9 cellular contexts compared by ENCODE assay signal in genomic region chr4:83145776-83146175, GRCh38. TPM values are rescaled to one million over a fixed set of nuclear protein-coding genes. Genes with fewer than 3 reads are reported as not detected.
DNase-seq lines count a peak whose midpoint lies in the region; ATAC-seq and TF ChIP-seq lines count a peak whose summit lies in the region.
"Not testable (repeated sequence)": the region's sequence is repeated elsewhere in the genome, so short reads cannot be mapped to it uniquely, and the experiment has no call there.
"Had no signal": no experiment of that assay in that cellular context is flagged by ENCODE, and none has a peak within 500 bp of the region (broad histone marks: within the 10 kb centered on the region; RNA-seq: fewer than 3 reads in every experiment).

No MANE protein-coding gene starts in this region.

- not testable (repeated sequence) for H4K20me1 ChIP-seq in GM23338 (replicated peaks; ENCODE audit: insufficient read depth)

- not testable (repeated sequence) for H3K36me3 ChIP-seq in GM23338 (ENCODE audit: insufficient read depth)

- H3K9me2 ChIP-seq in GM23338 (ENCODE audit: insufficient read depth), result not testable (repeated sequence)

- not testable (repeated sequence) for H3K27me3 ChIP-seq in CD4-positive, alpha-beta T cell (ENCODE audit: control insufficient read depth, insufficient read depth, low read length); GM23338 (ENCODE audit: insufficient read depth); foreskin keratinocyte

- not testable (repeated sequence) for H2AFZ ChIP-seq in GM23338

- H3K4me3 Mint-ChIP-seq in CD4-positive, alpha-beta T cell; GM23338; WTC11: not testable (repeated sequence)

- H3F3A ChIP-seq in GM23338 (replicated peaks; ENCODE audit: low read depth), result not testable (repeated sequence)

- not testable (repeated sequence) for H3K36me3 Mint-ChIP-seq in CD4-positive, alpha-beta T cell (ENCODE audit: low read depth); GM23338 (ENCODE audit: low read depth); WTC11

- CTCF ChIA-PET in CD4-positive, alpha-beta T cell (lab: Charles Lee), result interaction anchor here (0.7 to 1.7 kb wide), 8 partner anchors 24 to 138 kb away, joined by 3 to 6 read pairs (median 4); partner anchors contain the start of genes COQ2 and PLAC8
- CTCF ChIA-PET in WTC11 (lab: Charles Lee), result interaction anchor here (1.4 to 2.4 kb wide), 2 partner anchors 35 to 72 kb away, joined by 5 to 8 read pairs; no protein-coding TSS in a partner anchor

- not testable (repeated sequence) for H3K9me3 Mint-ChIP-seq in CD4-positive, alpha-beta T cell; GM23338
- H3K9me3 Mint-ChIP-seq in WTC11, result peaks cover 11% of the 10 kb centered on the region; the same call in 1 of the 2 replicates

- not testable (repeated sequence) for H3K79me2 ChIP-seq in GM23338 (replicated peaks; ENCODE audit: insufficient read depth)

- H3K4me2 ChIP-seq in GM23338, result not testable (repeated sequence)

- H3K4me1 Mint-ChIP-seq in CD4-positive, alpha-beta T cell (ENCODE audit: low read depth); GM23338; WTC11: not testable (repeated sequence)

- TF ChIP-seq CTCF in CD4-positive, alpha-beta T cell (IDR thresholded peaks at IDR 0.05); WTC11 (IDR thresholded peaks at IDR 0.05): not testable (repeated sequence)
- TF ChIP-seq CTCF in GM23338 (conservative IDR thresholded peaks at IDR 0.05; ENCODE audit: low read depth in 2 of 2) (peak; percentile 29 to 43; a peak in 2 of 4 replicates), foreskin keratinocyte (conservative IDR thresholded peaks at IDR 0.05) (peak; percentile 18)

- H3K27ac ChIP-seq in CD4-positive, alpha-beta T cell (ENCODE audit: low read depth, low read length); GM23338 (ENCODE audit: low read depth); foreskin keratinocyte: not testable (repeated sequence)

- peak in 3 of 10 experiments; percentile 7 to 32 (median 8) for DNase-seq in CD4-positive, alpha-beta T cell
- DNase-seq in GM23338 (ENCODE audit: low spot score); WTC11 (ENCODE audit: low spot score); foreskin keratinocyte: not testable (repeated sequence)
- DNase-seq in activated CD8-positive, alpha-beta memory T cell treated with anti-CD3 and anti-CD28 coated beads, Interleukin-2, amount 50 U/mL, for 4 hours, result peak; percentile 36
- DNase-seq in activated naive CD4-positive, alpha-beta T cell treated with anti-CD3 and anti-CD28 coated beads, Interleukin-2, amount 50 U/mL, for 16 hours, result peak; percentile 37
- DNase-seq in stimulated activated CD4-positive, alpha-beta T cell treated with anti-CD3 and anti-CD28 coated beads, Interleukin-15, amount 100 ng/mL, for 24 hours, result peak; percentile 42
- DNase-seq in stimulated activated CD8-positive, alpha-beta memory T cell treated with anti-CD3 and anti-CD28 coated beads, Interleukin-4, amount 100 ng/mL, for 48 hours, result peak; percentile 45

- POLR2A ChIA-PET in CD4-positive, alpha-beta T cell (lab: Charles Lee), result interaction anchor here (1.2 to 2.2 kb wide), 2 partner anchors 9 to 33 kb away, joined by 3 to 7 read pairs; no protein-coding TSS in a partner anchor
- POLR2A ChIA-PET in WTC11 (lab: Charles Lee), result not testable (repeated sequence)

- not testable (repeated sequence) for H3K9me3 ChIP-seq in CD4-positive, alpha-beta T cell (ENCODE audit: control insufficient read depth, low read length)

- intact Hi-C loops in CD4-positive, alpha-beta T cell (cut with DNase I, micrococcal nuclease), result not testable (repeated sequence)

- ATAC-seq in CD4-positive, alpha-beta T cell (ENCODE audit: poor library complexity), result peak; percentile 63
- ATAC-seq in GM23338, result peak; percentile 71
- peak; percentile 77 for ATAC-seq in WTC11
- not testable (repeated sequence) for ATAC-seq in foreskin keratinocyte

- H3K4me3 ChIP-seq in GM23338, result not testable (repeated sequence)

- not testable (repeated sequence) for H3K27ac Mint-ChIP-seq in CD4-positive, alpha-beta T cell; GM23338; WTC11

- not testable (repeated sequence) for H3K27me3 Mint-ChIP-seq in CD4-positive, alpha-beta T cell; GM23338 (ENCODE audit: insufficient read depth, low read depth, poor library complexity); WTC11 (ENCODE audit: low read depth)

- not testable (repeated sequence) for H3K4me1 ChIP-seq in GM23338 (ENCODE audit: insufficient read depth); foreskin keratinocyte

RNA-seq across cellular contexts. Expression of gene PLAC8, which starts 31.2 kb away (rescaled TPM):
- total RNA-seq in CD4-positive, alpha-beta T cell, result 100 to 1,000 TPM; 249 to 259 TPM
- total RNA-seq in GM23338 (2014; rRNA removed; shearing (Covaris generic)), result 0.83 and 1.9 TPM in 2 replicates
- polyA plus RNA-seq in GM23338 (2016; fragmentation: Nextera tagmentation; extraction: Ambion mirVana) (1.2 and 1.6 TPM in 2 replicates), foreskin keratinocyte (1.2 and 1.7 TPM in 2 replicates)
- total RNA-seq in WTC11 (2021) (1.4 to 3.1 TPM (median 1.6 TPM) in 3 replicates), foreskin keratinocyte (1.6 and 1.8 TPM in 2 replicates)
- total RNA-seq: chondrocyte had no signal

Comparison
In these comparisons a context has a peak if more than half of its experiments do, and no peak if none do; other contexts are left out.
1. RNA of gene PLAC8, which starts 31.2 kb away (total RNA-seq): 249 to 259 TPM in CD4-positive, alpha-beta T cell; 1.6 to 1.8 TPM in foreskin keratinocyte, 1.4 to 3.1 TPM in WTC11 and 0.83 to 1.9 TPM in GM23338; every median in the first group is over 10 times any median in the second.